ENCODE assay signal across 10 cellular contexts in the genomic region with DNA sequence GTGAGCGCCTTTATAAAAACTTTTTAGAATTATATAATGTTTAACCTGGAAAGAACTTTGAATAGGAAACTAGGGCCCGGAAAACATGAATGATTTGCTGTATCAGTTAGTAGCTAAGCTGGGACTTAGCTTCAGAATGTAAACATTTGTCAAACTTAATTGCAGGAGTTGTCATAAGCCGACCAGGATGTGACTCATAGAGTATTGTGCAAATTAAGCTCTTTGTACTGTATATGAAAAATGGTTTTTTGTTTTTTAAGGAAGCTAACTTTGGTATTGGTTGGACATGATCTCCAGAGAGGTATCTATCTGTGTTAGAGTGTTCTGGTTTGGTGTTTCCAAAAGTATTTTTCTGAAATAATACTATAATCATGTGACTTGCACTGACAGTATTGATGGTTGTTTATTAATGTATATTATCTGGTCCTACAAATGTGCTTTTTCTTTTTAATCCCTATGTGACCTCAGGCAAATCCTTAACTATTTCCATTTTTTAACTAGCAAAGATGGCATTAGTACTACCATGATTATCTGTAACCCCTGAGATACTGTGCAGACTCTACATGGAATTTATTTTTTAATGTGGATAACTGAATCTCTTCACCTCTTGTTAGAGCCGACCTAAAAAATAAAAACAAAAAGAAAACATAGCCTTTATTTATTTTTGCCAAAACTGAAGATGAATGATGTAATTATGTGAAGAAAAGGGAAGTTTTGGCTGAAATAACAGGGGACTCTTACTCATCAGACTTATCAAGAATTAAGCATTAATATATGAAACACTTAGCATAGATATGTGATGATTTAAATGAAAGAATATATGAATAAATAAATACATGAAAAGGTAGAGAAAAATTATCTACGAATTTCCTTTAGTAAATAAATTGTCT. TPM values are rescaled to one million over a fixed set of nuclear protein-coding genes. Genes with fewer than 3 reads are reported as not detected.
A peak's percentile ranks its signal among the peaks of the same experiment; 100 is the strongest.
DNase-seq lines count a peak whose midpoint lies in the region; ATAC-seq and TF ChIP-seq lines count a peak whose summit lies in the region.
"Had no signal": no experiment of that assay in that cellular context is flagged by ENCODE, and none has a peak within 500 bp of the region (broad histone marks: within the 10 kb centered on the region; RNA-seq: fewer than 3 reads in every experiment).

No MANE protein-coding gene starts in this region.

- in situ Hi-C loops in gastrocnemius medialis (cut with MboI; ENCODE audit: low sequenced_read_pairs in 4 of 4), result no loop called here

- ATAC-seq in left colon, result peak; percentile 99
- no peak for ATAC-seq in gastrocnemius medialis
- ATAC-seq in HG03457 (IDR thresholded peaks at IDR 0.05; ENCODE audit: unreplicated experiment), result no peak

- peak overlapping the region; percentile 40 for H3K4me3 Mint-ChIP-seq in HFFc6
- peak overlapping the region; percentile 32 for H3K4me3 Mint-ChIP-seq in activated naive CD8-positive, alpha-beta T cell

- intact Hi-C loops in left colon (cut with DNase I, micrococcal nuclease) (no loop called here), gastrocnemius medialis (cut with DNase I; ENCODE audit: low total_unique reads) (no loop called here)

- TF ChIP-seq CTCF in AG04450 (IDR thresholded peaks at IDR 0.05; ENCODE audit: low read depth, low read length), result no peak
- TF ChIP-seq CTCF in HFFc6 (IDR thresholded peaks at IDR 0.05), result no peak
- TF ChIP-seq CTCF in gastrocnemius medialis (IDR thresholded peaks at IDR 0.05 in 4 of 5, conservative IDR thresholded peaks at IDR 0.05 in 1 of 5), result no peak

- POLR2A ChIA-PET in AG04450 (lab: Yijun Ruan, JAX), result interaction anchor here (1.0 kb wide), 1 partner anchor 67 kb away, joined by 3 read pairs; no protein-coding TSS in a partner anchor

- H3K9me3 Mint-ChIP-seq in HFFc6, result no peaks in the 10 kb centered on the region
- H3K9me3 Mint-ChIP-seq in activated naive CD8-positive, alpha-beta T cell (ENCODE audit: low read depth), result no peaks in the 10 kb centered on the region

- peak overlapping the region; percentile 59 for H3K27ac Mint-ChIP-seq in HFFc6
- peak overlapping the region; percentile 64 for H3K27ac Mint-ChIP-seq in activated naive CD8-positive, alpha-beta T cell

- H3K27ac ChIP-seq in AG04450 (ENCODE audit: low read depth, low read length), result no peak overlapping the region
- H3K27ac ChIP-seq in gastrocnemius medialis, result no peak overlapping the region

- H3K4me1 ChIP-seq in gastrocnemius medialis, result peaks cover 3 to 14% of the 10 kb centered on the region in 2 donors

- no peaks in the 10 kb centered on the region; the same call in 1 of the 2 replicates for H3K9me3 ChIP-seq in AG04450 (ENCODE audit: control insufficient read depth, insufficient read depth, low read length)
- no peaks in the 10 kb centered on the region for H3K9me3 ChIP-seq in gastrocnemius medialis

- H3K4me1 Mint-ChIP-seq in HFFc6 (ENCODE audit: low read depth), result peaks cover 42% of the 10 kb centered on the region
- peaks cover 40% of the 10 kb centered on the region for H3K4me1 Mint-ChIP-seq in activated naive CD8-positive, alpha-beta T cell (ENCODE audit: low read depth)

- H3K4me3 ChIP-seq in AG04450 (ENCODE audit: low read depth, low read length) (no peak overlapping the region), gastrocnemius medialis (no peak overlapping the region)
- H3K4me3 ChIP-seq: lung had no signal

- CTCF ChIA-PET in AG04450 (lab: Charles Lee), result no interaction called here

- H3K27me3 Mint-ChIP-seq in HFFc6 (ENCODE audit: insufficient read depth), result no peaks in the 10 kb centered on the region
- H3K27me3 Mint-ChIP-seq in activated naive CD8-positive, alpha-beta T cell, result no peaks in the 10 kb centered on the region

- no peaks in the 10 kb centered on the region for H3K36me3 Mint-ChIP-seq in HFFc6 (ENCODE audit: low read depth)
- peaks cover 13% of the 10 kb centered on the region for H3K36me3 Mint-ChIP-seq in activated naive CD8-positive, alpha-beta T cell

- H3K27me3 ChIP-seq in AG04450 (ENCODE audit: control insufficient read depth, insufficient read depth, low read length) (no peaks in the 10 kb centered on the region), gastrocnemius medialis (no peaks in the 10 kb centered on the region)

- peaks cover 0 to 27% of the 10 kb centered on the region in 2 donors for H3K36me3 ChIP-seq in gastrocnemius medialis

- no peak for TF ChIP-seq POLR2A in gastrocnemius medialis (IDR thresholded peaks at IDR 0.05)

- DNase-seq in AG04450 (ENCODE audit: low read depth, low spot score) (peak; percentile 27), HFFc6 (peak; percentile 65), left colon (no peak), gastrocnemius medialis (no peak), cerebellar cortex (ENCODE audit: low spot score) (no peak), hippocampal formation (lab: John Stamatoyannopoulos, UW) (no peak)
- DNase-seq: NCI-H446 treated with DMSO at 0.1 percent for 48 hours had no signal

RNA-seq across cellular contexts. Expression of a gene that starts 11.7 kb away (rescaled TPM):
- polyA plus RNA-seq in AG04450 (2011; rRNA removed), result 16.8 and 26.0 TPM in 2 replicates
- 3.2 and 10.1 TPM in 2 replicates for polyA minus RNA-seq in AG04450 (2011; rRNA and poly(A)+ RNA removed)
- total RNA-seq in HFFc6 (2021; fragmentation: NEBNext Ultra II Directional; extraction: Animal tissue kit (Norgen Biotek cat#: 25700)), result 10 to 100 TPM; 49.6 to 65.5 (median 55.2) TPM
- total RNA-seq in left colon (10 to 100 TPM; 51.6 to 63.5 TPM), gastrocnemius medialis (10 to 100 TPM; 19.5 to 27.3 (median 23.5) TPM)

RNA-seq across cellular contexts. Expression of a gene that starts 24.7 kb away (rescaled TPM):
- polyA plus RNA-seq in AG04450 (2011; rRNA removed), result not detected in 2 replicates
- not detected in 2 replicates for polyA minus RNA-seq in AG04450 (2011; rRNA and poly(A)+ RNA removed)
- total RNA-seq in HFFc6 (2021; fragmentation: NEBNext Ultra II Directional; extraction: Animal tissue kit (Norgen Biotek cat#: 25700)), result not detected
- total RNA-seq in left colon, result under 1 TPM; 0.79 to 0.84 TPM
- under 1 TPM; 0.10 to 0.60 (median 0.23) TPM for total RNA-seq in gastrocnemius medialis

Comparison
In these comparisons a context has a peak if more than half of its experiments do, and no peak if none do; other contexts are left out.
1. DNase-seq: peak in AG04450 (single experiment) and HFFc6 (single experiment); none in left colon (0 of 2), gastrocnemius medialis (0 of 2), cerebellar cortex (single experiment) and hippocampal formation (0 of 2).